ENCODE assay signal across 26 cellular contexts in genomic region chr5:101271416-101271815, GRCh38.
"Had no signal": no experiment of that assay in that cellular context is flagged by ENCODE, and none has a peak within 500 bp of the region (broad histone marks: within the 10 kb centered on the region; RNA-seq: fewer than 3 reads in every experiment).

No MANE protein-coding gene starts in this region.

- H3K4me1 ChIP-seq: breast epithelium, Peyer's patch, SJSA1 had no signal

- H3K27ac Mint-ChIP-seq: activated CD4-positive, alpha-beta memory T cell treated with anti-CD3 and anti-CD28 coated beads, Interleukin-2, amount 10 ng/mL, durations not matched to agents 7 days and 5 days; activated CD4-positive, alpha-beta T cell treated with anti-CD3 and anti-CD28 coated beads for 36 hours; activated naive CD4-positive, alpha-beta T cell treated with anti-CD3 and anti-CD28 coated beads, Interleukin-2, amount 10 ng/mL, durations not matched to agents 7 days and 5 days; activated naive CD8-positive, alpha-beta T cell treated with anti-CD3 and anti-CD28 coated beads for 36 hours; activated T-cell treated with anti-CD3 and anti-CD28 coated beads, Interleukin-2, amount 50 U/mL, for 72 hours; activated T-helper 2 cell treated with anti-CD3 and anti-CD28 coated beads, Interferon-gamma antibody, Interleukin-2, Interleukin-4, amounts not matched to agents 10 μg/mL and 5 μg/mL and 100 μg/mL, durations not matched to agents 14 hours and 24 hours and 36 hours; T-helper 1 cell treated with Interleukin-12 subunit alpha and Interleukin-12 subunit beta and Interleukin-4 antibody, amounts not matched to agents 30 μg/mL and 1 μg/mL, for 36 hours had no signal

- H3K9me3 Mint-ChIP-seq: activated CD4-positive, alpha-beta memory T cell treated with anti-CD3 and anti-CD28 coated beads, Interleukin-2, amount 10 ng/mL, durations not matched to agents 7 days and 5 days; activated naive CD4-positive, alpha-beta T cell treated with anti-CD3 and anti-CD28 coated beads, Interleukin-2, amount 10 ng/mL, durations not matched to agents 7 days and 5 days; activated naive CD8-positive, alpha-beta T cell treated with anti-CD3 and anti-CD28 coated beads for 36 hours; activated T-cell treated with anti-CD3 and anti-CD28 coated beads, Interleukin-2, amount 50 U/mL, for 72 hours; activated T-helper 2 cell treated with anti-CD3 and anti-CD28 coated beads, Interferon-gamma antibody, Interleukin-2, Interleukin-4, amounts not matched to agents 10 μg/mL and 5 μg/mL and 100 μg/mL, durations not matched to agents 14 hours and 24 hours and 36 hours; T-helper 1 cell treated with Interleukin-12 subunit alpha and Interleukin-12 subunit beta and Interleukin-4 antibody, amounts not matched to agents 30 μg/mL and 1 μg/mL, for 36 hours had no signal

- H3K36me3 Mint-ChIP-seq: activated naive CD4-positive, alpha-beta T cell treated with anti-CD3 and anti-CD28 coated beads, Interleukin-2, amount 10 ng/mL, durations not matched to agents 7 days and 5 days; activated naive CD8-positive, alpha-beta T cell treated with anti-CD3 and anti-CD28 coated beads for 36 hours had no signal

- H3K4me3 Mint-ChIP-seq: activated CD4-positive, alpha-beta memory T cell treated with anti-CD3 and anti-CD28 coated beads, Interleukin-2, amount 10 ng/mL, durations not matched to agents 7 days and 5 days; activated CD4-positive, alpha-beta T cell treated with anti-CD3 and anti-CD28 coated beads for 36 hours; activated naive CD4-positive, alpha-beta T cell treated with anti-CD3 and anti-CD28 coated beads, Interleukin-2, amount 10 ng/mL, durations not matched to agents 7 days and 5 days; activated naive CD8-positive, alpha-beta T cell treated with anti-CD3 and anti-CD28 coated beads for 36 hours; activated T-cell treated with anti-CD3 and anti-CD28 coated beads, Interleukin-2, amount 50 U/mL, for 72 hours; T-helper 1 cell treated with Interleukin-12 subunit alpha and Interleukin-12 subunit beta and Interleukin-4 antibody, amounts not matched to agents 30 μg/mL and 1 μg/mL, for 36 hours had no signal

- ATAC-seq: activated CD4-positive, alpha-beta T cell treated with anti-CD3 and anti-CD28 coated beads for 36 hours; activated T-cell treated with anti-CD3 and anti-CD28 coated beads, Interleukin-2, amount 50 U/mL, for 72 hours; SK-N-SH treated with all-trans-retinoic acid at 6 μM for 48 hours had no signal

- H3K4me3 ChIP-seq: breast epithelium, Peyer's patch, SJSA1 had no signal

- H3K27me3 ChIP-seq: breast epithelium, Peyer's patch, SJSA1 had no signal

- H3K9me3 ChIP-seq: breast epithelium, Peyer's patch, SJSA1 had no signal

- DNase-seq: activated CD4-positive, alpha-beta memory T cell treated with anti-CD3 and anti-CD28 coated beads, Interleukin-2, amount 10 ng/mL, durations not matched to agents 7 days and 5 days; activated CD4-positive, alpha-beta T cell treated with anti-CD3 and anti-CD28 coated beads for 36 hours; activated CD4-positive, alpha-beta T cell treated with anti-CD3 and anti-CD28 coated beads, Interleukin-2, amount 50 U/mL, for 1 hour; activated gamma-delta T cell treated with Interleukin-2 at 50 U/mL for 16 hours; activated naive CD4-positive, alpha-beta T cell treated with anti-CD3 and anti-CD28 coated beads, Interleukin-2, amount 10 ng/mL, durations not matched to agents 7 days and 5 days; activated naive CD8-positive, alpha-beta T cell treated with anti-CD3 and anti-CD28 coated beads for 36 hours; activated T-cell treated with anti-CD3 and anti-CD28 coated beads, Interleukin-2, amount 50 U/mL, for 72 hours; caudate nucleus; Karpas-422; MM.1S; NCI-H1105 treated with DMSO at 0.1 percent for 48 hours; NCI-H1436 treated with DMSO at 0.1 percent for 48 hours; NCI-H187; NCI-H2081; NCI-H226; NCI-H526; Peyer's patch; SHP77; SW 1271; WERI-Rb-1 had no signal

- H3K36me3 ChIP-seq: breast epithelium, Peyer's patch, SJSA1, WERI-Rb-1 had no signal

- H3K27ac ChIP-seq: breast epithelium, Peyer's patch, RWPE1, SJSA1, WERI-Rb-1 had no signal

- H3K4me1 Mint-ChIP-seq: activated CD4-positive, alpha-beta memory T cell treated with anti-CD3 and anti-CD28 coated beads, Interleukin-2, amount 10 ng/mL, durations not matched to agents 7 days and 5 days; activated CD4-positive, alpha-beta T cell treated with anti-CD3 and anti-CD28 coated beads for 36 hours; activated naive CD4-positive, alpha-beta T cell treated with anti-CD3 and anti-CD28 coated beads, Interleukin-2, amount 10 ng/mL, durations not matched to agents 7 days and 5 days; activated naive CD8-positive, alpha-beta T cell treated with anti-CD3 and anti-CD28 coated beads for 36 hours had no signal
